Comparison of ENCODE assay signal across 9 cellular contexts in genomic region chr5:138439537-138440225, GRCh38. TPM values are rescaled to one million over a fixed set of nuclear protein-coding genes. Genes with fewer than 3 reads are reported as not detected.
DNase-seq lines count a peak whose midpoint lies in the region; ATAC-seq, FAIRE-seq and TF ChIP-seq lines count a peak whose summit lies in the region.
"Had no signal": no experiment of that assay in that cellular context is flagged by ENCODE, and none has a peak within 500 bp of the region (broad histone marks: within the 10 kb centered on the region; RNA-seq: fewer than 3 reads in every experiment).

No MANE protein-coding gene starts in this region.

- peak overlapping the region; percentile 99 for H3K4me2 ChIP-seq in HepG2 (ENCODE audit: low read depth, low read length)

- no peak for TF ChIP-seq RAD21 in HepG2 (CRISPR knock-in tag; IDR thresholded peaks at IDR 0.05)

- H3K4me3 ChIP-seq in HepG2 (replicated peaks in 1 of 3; ENCODE audit: insufficient read depth in 1 of 3, low read depth in 2 of 3, low read length in 3 of 3) (peak overlapping the region; percentile 68 to 77 (median 76)), right lobe of liver (no peak overlapping the region)

- no peak; the same call in 1 of the 2 replicates for TF ChIP-seq CTCF in HepG2 (CRISPR knock-in tag; IDR thresholded peaks at IDR 0.05)
- TF ChIP-seq CTCF in right lobe of liver (IDR thresholded peaks at IDR 0.05), result no peak

- CTCF ChIA-PET in HepG2 (lab: Yijun Ruan, JAX; ENCODE audit: low intra/inter-chr PET ratio, low total read pairs), result no interaction called here

- H3K4me1 ChIP-seq in HepG2 (ENCODE audit: insufficient read depth, low read length) (peaks cover 42% of the 10 kb centered on the region), right lobe of liver (peaks cover 0 to 5% (median 0%) of the 10 kb centered on the region in 4 donors)

- H3K9me3 ChIP-seq in HepG2 (ENCODE audit: low read length) (no peaks in the 10 kb centered on the region), right lobe of liver (no peaks in the 10 kb centered on the region)

- peak; percentile 62 for ATAC-seq in HepG2
- ATAC-seq in right lobe of liver, result no peak

- DNase-seq in HepG2 (ENCODE audit: low spot score), result no peak
- DNase-seq in right lobe of liver, result no peak
- peak; percentile 48 for DNase-seq in iPS-NIHi7 (ENCODE audit: extremely low spot score)
- DNase-seq in stimulated activated CD4-positive, alpha-beta T cell treated with anti-CD3 and anti-CD28 coated beads, Interleukin-12 subunit alpha, Interleukin-12 subunit beta, amount 100 ng/mL, for 4 hours, result no peak
- DNase-seq in NCI-H2196 treated with DMSO at 0.1 percent for 48 hours (lab: John Stamatoyannopoulos, UW; ENCODE audit: unreplicated experiment), result no peak
- no peak for DNase-seq in stimulated activated CD4-positive, alpha-beta T cell treated with anti-CD3 and anti-CD28 coated beads, Interleukin-2, amount 100 ng/mL, for 24 hours

- no TSS peak for BruUV-seq in HepG2 (replicated peaks; lab: Mats Ljungman, UMichigan)

- H3K9ac ChIP-seq in HepG2 (ENCODE audit: insufficient read depth, low read depth, low read length), result peak overlapping the region; percentile 49

- H3K79me2 ChIP-seq in HepG2 (ENCODE audit: insufficient read depth, low read length), result no peaks in the 10 kb centered on the region

- peak overlapping the region; percentile 78 for H2AFZ ChIP-seq in HepG2 (ENCODE audit: low read length)

- in situ Hi-C loops in HepG2 (cut with HindIII; ENCODE audit: extremely low pct_ligation_motif_present, low pct_unique_long_range_greater_than_20kb), result loop anchor here (10.0 kb wide), 1 partner anchor 65 kb away; no protein-coding TSS in a partner anchor

- H3K27me3 ChIP-seq in HepG2 (ENCODE audit: control insufficient read depth in 1 of 2, insufficient read depth in 2 of 2, low read length in 2 of 2) (no peaks in the 10 kb centered on the region; a peak in 1 of 5 replicates), right lobe of liver (no peaks in the 10 kb centered on the region)

- TF ChIP-seq EP300 in HepG2 (IDR thresholded peaks at IDR 0.05; ENCODE audit: low read depth in 2 of 2, low read length in 2 of 2) (no peak), HepG2 (CRISPR knock-in tag; IDR thresholded peaks at IDR 0.05; ENCODE audit: borderline replicate concordance) (no peak)

- no peak for TF ChIP-seq POLR2A in HepG2 (IDR thresholded peaks at IDR 0.05; ENCODE audit: insufficient read depth in 1 of 2, low read depth in 2 of 2, low read length in 2 of 2)
- no peak for TF ChIP-seq POLR2A in right lobe of liver (IDR thresholded peaks at IDR 0.05)

- no peak overlapping the region for H3K27ac ChIP-seq in HepG2 (ENCODE audit: extremely low read length, insufficient read depth, low read length)
- H3K27ac ChIP-seq in right lobe of liver, result no peak overlapping the region
- peak overlapping the region; percentile 79 for H3K27ac ChIP-seq in angular gyrus (ENCODE audit: low read depth, low read length)
- peak overlapping the region; percentile 70 for H3K27ac ChIP-seq in temporal lobe (ENCODE audit: low read depth, low read length)

- POLR2A ChIA-PET in HepG2 (lab: Yijun Ruan, JAX), result interaction anchor here (1.3 kb wide), 1 partner anchor 25 kb away, joined by 3 read pairs; the partner anchor contains the start of gene EGR1

- intact Hi-C loops in HepG2 (cut with micrococcal nuclease; ENCODE audit: unreplicated experiment), result no loop called here
- intact Hi-C loops in right lobe of liver (cut with DNase I), result loop anchor here in 1 of 2 donors (10.0 kb wide), 1 partner anchor 115 kb away; no protein-coding TSS in a partner anchor

- WGBS in HepG2 (ENCODE audit: low lambda C conversion rate), result 3% methylated on average over 10 of the region's 21 CpGs
- 74% methylated on average over 12 of the region's 21 CpGs for WGBS in right lobe of liver (ENCODE audit: insufficient coverage, low coverage, low lambda C conversion rate, missing lambda C conversion rate)

- no peaks in the 10 kb centered on the region for H4K20me1 ChIP-seq in HepG2 (ENCODE audit: insufficient read depth, low read length)

- H3K36me3 ChIP-seq in HepG2 (replicated peaks in 1 of 2; ENCODE audit: control insufficient read depth in 1 of 2, insufficient read depth in 2 of 2, low read length in 2 of 2) (peaks cover 2 to 14% of the 10 kb centered on the region in 2 experiments), right lobe of liver (peaks cover 0 to 18% (median 10%) of the 10 kb centered on the region in 4 donors)

- no peak for FAIRE-seq in HepG2 (lab: Jason Lieb, UNC)
- FAIRE-seq: colon had no signal

TF ChIP-seq in HepG2, 621 proteins besides CTCF, POLR2A, EP300 and RAD21 (continues in another document):
- no peak for TF ChIP-seq KLF6 (CRISPR knock-in tag; IDR thresholded peaks at IDR 0.05)
- no peak for TF ChIP-seq ZBTB49 (CRISPR knock-in tag; IDR thresholded peaks at IDR 0.05; ENCODE audit: borderline replicate concordance)
- TF ChIP-seq ZNF282 (IDR thresholded peaks at IDR 0.05; ENCODE audit: partially characterized antibody), result no peak
- no peak for TF ChIP-seq HOXA7 (CRISPR knock-in tag; IDR thresholded peaks at IDR 0.05)
- 0 out of 2 replicates have a peak, but pooled peaks have one; percentile 11 for TF ChIP-seq ZNF335 (CRISPR knock-in tag; IDR thresholded peaks at IDR 0.05)

RNA-seq across cellular contexts. Expression of gene REEP2, which starts 0.8 kb away (rescaled TPM):
- total RNA-seq in HepG2 (2016; rRNA removed; fragmentation: Illumina TruSeq; extraction: Trizol) (3.8 and 5.3 TPM in 2 replicates), right lobe of liver (not detected), temporal lobe (73.5 TPM)
- 9.0 and 9.4 TPM in 2 replicates for total RNA-seq in HepG2 (2016; cell fraction: cytosol; rRNA removed; fragmentation: Illumina TruSeq; extraction: Trizol; ENCODE audit: low read depth)
- 3.9 and 5.8 TPM in 2 replicates for total RNA-seq in HepG2 (2016; cell fraction: insoluble cytoplasmic fraction; rRNA removed; fragmentation: Illumina TruSeq; extraction: Trizol)
- total RNA-seq in HepG2 (2016; cell fraction: membrane; rRNA removed; fragmentation: Illumina TruSeq; extraction: Trizol), result 14.7 TPM in 2 replicates
- 3.5 and 4.5 TPM in 2 replicates for total RNA-seq in HepG2 (2016; cell fraction: nucleus; rRNA removed; fragmentation: Illumina TruSeq; extraction: Trizol)
- polyA plus RNA-seq in HepG2 (2011; rRNA removed), result 7.8 and 9.2 TPM in 2 replicates
- 6.4 and 8.0 TPM in 2 replicates for polyA plus RNA-seq in HepG2 (2011; cell fraction: cytosol; rRNA removed)
- polyA plus RNA-seq in HepG2 (2011; cell fraction: nucleus; rRNA removed), result 11.6 and 14.0 TPM in 2 replicates
- polyA plus RNA-seq in HepG2 (2012), result 6.1 and 6.7 TPM in 2 replicates
- polyA plus RNA-seq in HepG2 (2016; cell fraction: cytosol; fragmentation: Illumina TruSeq; extraction: Trizol; ENCODE audit: low read depth), result 19.5 and 20.0 TPM in 2 replicates
- polyA plus RNA-seq in HepG2 (2016; cell fraction: insoluble cytoplasmic fraction; fragmentation: Illumina TruSeq; extraction: Trizol; ENCODE audit: low read depth), result 6.3 and 6.4 TPM in 2 replicates
- 24.8 and 25.5 TPM in 2 replicates for polyA plus RNA-seq in HepG2 (2016; cell fraction: membrane; fragmentation: Illumina TruSeq; extraction: Trizol; ENCODE audit: low read depth)
- polyA plus RNA-seq in HepG2 (2016; cell fraction: nucleus; fragmentation: Illumina TruSeq; extraction: Trizol; ENCODE audit: insufficient read depth, low read depth), result 14.2 and 15.5 TPM in 2 replicates
- 11.3 TPM in 1 of 2 replicates, not detected in the other for polyA minus RNA-seq in HepG2 (2011; rRNA and poly(A)+ RNA removed; ENCODE audit: low replicate concordance)
- polyA minus RNA-seq in HepG2 (2011; cell fraction: cytosol; rRNA and poly(A)+ RNA removed), result 4.0 and 5.3 TPM in 2 replicates
- polyA minus RNA-seq in HepG2 (2011; cell fraction: nucleus; rRNA and poly(A)+ RNA removed), result 3.1 and 6.0 TPM in 2 replicates

RNA-seq across cellular contexts. Expression of gene EGR1, which starts 25.6 kb away (rescaled TPM):
- 4.5 and 5.6 TPM in 2 replicates for total RNA-seq in HepG2 (2016; rRNA removed; fragmentation: Illumina TruSeq; extraction: Trizol)
- total RNA-seq in HepG2 (2016; cell fraction: cytosol; rRNA removed; fragmentation: Illumina TruSeq; extraction: Trizol; ENCODE audit: low read depth), result 1.2 and 1.5 TPM in 2 replicates
- total RNA-seq in HepG2 (2016; cell fraction: insoluble cytoplasmic fraction; rRNA removed; fragmentation: Illumina TruSeq; extraction: Trizol), result 3.9 and 5.3 TPM in 2 replicates
- 6.1 and 7.2 TPM in 2 replicates for total RNA-seq in HepG2 (2016; cell fraction: membrane; rRNA removed; fragmentation: Illumina TruSeq; extraction: Trizol)
- total RNA-seq in HepG2 (2016; cell fraction: nucleus; rRNA removed; fragmentation: Illumina TruSeq; extraction: Trizol), result 12.2 and 14.1 TPM in 2 replicates
- 4.1 and 6.0 TPM in 2 replicates for polyA plus RNA-seq in HepG2 (2011; rRNA removed)
- polyA plus RNA-seq in HepG2 (2011; cell fraction: cytosol; rRNA removed), result 3.2 TPM in 2 replicates
- 15.1 and 28.0 TPM in 2 replicates for polyA plus RNA-seq in HepG2 (2011; cell fraction: nucleus; rRNA removed)
- 8.0 and 12.9 TPM in 2 replicates for polyA plus RNA-seq in HepG2 (2012)
- 7.1 and 8.0 TPM in 2 replicates for polyA plus RNA-seq in HepG2 (2016; cell fraction: cytosol; fragmentation: Illumina TruSeq; extraction: Trizol; ENCODE audit: low read depth)
- 24.2 and 37.9 TPM in 2 replicates for polyA plus RNA-seq in HepG2 (2016; cell fraction: insoluble cytoplasmic fraction; fragmentation: Illumina TruSeq; extraction: Trizol; ENCODE audit: low read depth)
- polyA plus RNA-seq in HepG2 (2016; cell fraction: membrane; fragmentation: Illumina TruSeq; extraction: Trizol; ENCODE audit: low read depth), result 26.2 and 30.0 TPM in 2 replicates
- 86.2 and 90.3 TPM in 2 replicates for polyA plus RNA-seq in HepG2 (2016; cell fraction: nucleus; fragmentation: Illumina TruSeq; extraction: Trizol; ENCODE audit: insufficient read depth, low read depth)
- 0.91 and 8.0 TPM in 2 replicates for polyA minus RNA-seq in HepG2 (2011; rRNA and poly(A)+ RNA removed; ENCODE audit: low replicate concordance)
- 7.8 and 10.3 TPM in 2 replicates for polyA minus RNA-seq in HepG2 (2011; cell fraction: cytosol; rRNA and poly(A)+ RNA removed)
- 5.7 and 14.2 TPM in 2 replicates for polyA minus RNA-seq in HepG2 (2011; cell fraction: nucleus; rRNA and poly(A)+ RNA removed)
- total RNA-seq in right lobe of liver, result 10 to 100 TPM in 5 of 6 experiments, 1 to 10 TPM in 1; 6.6 to 72.9 (median 16.6) TPM
- 3.2 TPM for total RNA-seq in temporal lobe

Comparison
In these comparisons a context has a peak if more than half of its experiments do, and no peak if none do; other contexts are left out.
1. H3K4me3 ChIP-seq: peak in HepG2 (3 of 3); none in right lobe of liver (0 of 3).
2. H3K27ac ChIP-seq: peak in angular gyrus (single experiment) and temporal lobe (single experiment); none in HepG2 (single experiment) and right lobe of liver (0 of 3).